In the genomic region with DNA sequence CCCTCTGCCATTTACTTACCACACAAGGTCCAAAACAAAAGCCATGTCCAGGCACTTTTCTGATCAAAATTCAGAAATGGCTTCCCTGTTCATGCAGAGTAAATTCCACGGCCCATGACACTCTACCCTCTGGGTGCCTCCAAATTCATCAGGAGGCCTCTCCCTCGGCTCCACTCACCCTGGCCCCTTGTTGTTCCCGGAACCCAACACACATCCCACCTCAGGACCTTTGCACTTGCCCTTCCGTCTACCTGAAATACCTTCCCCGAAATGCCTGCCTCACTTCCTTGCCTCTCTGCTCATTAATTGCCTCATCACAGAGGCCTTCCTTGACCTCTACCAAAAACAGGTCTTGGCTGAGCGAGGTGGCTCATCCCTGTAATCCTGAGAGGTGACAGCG, we compare ENCODE assay signal across 25 cellular contexts. TPM values are rescaled to one million over a fixed set of nuclear protein-coding genes. Genes with fewer than 3 reads are reported as not detected.
DNase-seq lines count a peak whose midpoint lies in the region; ATAC-seq and TF ChIP-seq lines count a peak whose summit lies in the region.
"Had no signal": no experiment of that assay in that cellular context is flagged by ENCODE, and none has a peak within 500 bp of the region (broad histone marks: within the 10 kb centered on the region; RNA-seq: fewer than 3 reads in every experiment).

No MANE protein-coding gene starts in this region.

- no peak overlapping the region for H2BK15ac ChIP-seq in IMR-90 (ENCODE audit: low read depth, low read length)

- no peak overlapping the region for H3K14ac ChIP-seq in IMR-90 (replicated peaks; ENCODE audit: low read depth, low read length)

- H3K4me1 ChIP-seq in heart right ventricle, result peaks cover 0 to 14% (median 5%) of the 10 kb centered on the region in 9 donors
- H3K4me1 ChIP-seq in IMR-90 (ENCODE audit: control insufficient read depth, insufficient read depth, low read length), result peaks cover 2% of the 10 kb centered on the region; the same call in 1 of the 2 replicates
- peaks cover 6 to 31% (median 8%) of the 10 kb centered on the region in 3 donors for H3K4me1 ChIP-seq in esophagus squamous epithelium

- H4K8ac ChIP-seq in IMR-90 (ENCODE audit: low read depth in 2 of 2, low read length in 2 of 2), result no peak overlapping the region

- H3K4me3 ChIP-seq in heart right ventricle, result no peak overlapping the region
- no peak overlapping the region for H3K4me3 ChIP-seq in IMR-90 (ENCODE audit: insufficient read depth, low read depth, low read length)
- no peak overlapping the region for H3K4me3 ChIP-seq in esophagus squamous epithelium
- H3K4me3 ChIP-seq: PC-9 had no signal

- CTCF ChIA-PET in IMR-90 (lab: Yijun Ruan, JAX), result no interaction called here

- POLR2A ChIA-PET in IMR-90 (lab: Charles Lee; ENCODE audit: unreplicated experiment), result no interaction called here

- H2AK9ac ChIP-seq in IMR-90 (replicated peaks; ENCODE audit: low read depth, low read length, poor library complexity), result no peak overlapping the region

- TF ChIP-seq RAD21 in IMR-90 (IDR thresholded peaks at IDR 0.05; ENCODE audit: low read length), result no peak

- H3K36me3 Mint-ChIP-seq in glutamatergic neuron (ENCODE audit: unreplicated experiment) (no peaks in the 10 kb centered on the region), progenitor cell of endocrine pancreas (ENCODE audit: insufficient read depth) (no peaks in the 10 kb centered on the region)
- H3K36me3 Mint-ChIP-seq: CD8-positive, alpha-beta memory T cell had no signal

- H2AK5ac ChIP-seq in IMR-90 (ENCODE audit: low read depth, low read length), result peak overlapping the region; percentile 24; the same call in 1 of the 2 replicates

- no peak overlapping the region for H3K4me2 ChIP-seq in IMR-90 (ENCODE audit: low read depth, low read length)
- H3K4me2 ChIP-seq: KMS-11, PC-9 had no signal

- H3K4me1 Mint-ChIP-seq in glutamatergic neuron (ENCODE audit: low read depth, unreplicated experiment) (peaks cover 10% of the 10 kb centered on the region), progenitor cell of endocrine pancreas (ENCODE audit: low read depth) (no peaks in the 10 kb centered on the region)
- H3K4me1 Mint-ChIP-seq: CD8-positive, alpha-beta memory T cell had no signal

- H3K4me3 Mint-ChIP-seq in glutamatergic neuron (ENCODE audit: unreplicated experiment) (peak overlapping the region; percentile 21), progenitor cell of endocrine pancreas (ENCODE audit: low read depth) (no peak overlapping the region)
- H3K4me3 Mint-ChIP-seq: CD8-positive, alpha-beta memory T cell had no signal

- peaks cover 19% of the 10 kb centered on the region for H3K27me3 Mint-ChIP-seq in glutamatergic neuron (ENCODE audit: unreplicated experiment)
- H3K27me3 Mint-ChIP-seq in progenitor cell of endocrine pancreas, result peaks cover 8% of the 10 kb centered on the region

- H3K36me3 ChIP-seq in heart right ventricle (no peaks in the 10 kb centered on the region), IMR-90 (ENCODE audit: control insufficient read depth, insufficient read depth, low read length) (no peaks in the 10 kb centered on the region), esophagus squamous epithelium (no peaks in the 10 kb centered on the region)

- no peaks in the 10 kb centered on the region for H4K20me1 ChIP-seq in IMR-90 (ENCODE audit: insufficient read depth, low read length)

- TF ChIP-seq POLR2A in IMR-90 (IDR thresholded peaks at IDR 0.05; ENCODE audit: low read depth, low read length) (no peak), esophagus squamous epithelium (IDR thresholded peaks at IDR 0.05) (no peak)

- H2BK20ac ChIP-seq in IMR-90 (ENCODE audit: low read depth, low read length), result no peak overlapping the region

- no peak overlapping the region for H2BK120ac ChIP-seq in IMR-90 (ENCODE audit: low read depth, low read length)

- H3K9me3 Mint-ChIP-seq in glutamatergic neuron (ENCODE audit: unreplicated experiment) (peaks cover 5% of the 10 kb centered on the region), progenitor cell of endocrine pancreas (ENCODE audit: low read depth) (no peaks in the 10 kb centered on the region)
- H3K9me3 Mint-ChIP-seq: CD8-positive, alpha-beta memory T cell had no signal

- no peaks in the 10 kb centered on the region for H3K79me1 ChIP-seq in IMR-90 (ENCODE audit: low read depth in 1 of 2, low read length in 2 of 2)

- in situ Hi-C loops in IMR-90 (cut with MboI; ENCODE audit: low sequenced_read_pairs), result no loop called here

- no peak overlapping the region for H3K56ac ChIP-seq in IMR-90 (ENCODE audit: extremely low read depth, insufficient read depth, low read length)

- 0 out of 2 replicates have a peak, but pooled peaks cover 5% of the 10 kb centered on the region for H3K9me1 ChIP-seq in IMR-90 (ENCODE audit: insufficient read depth, low read length)

- H3K27ac ChIP-seq in heart right ventricle (no peak overlapping the region), IMR-90 (ENCODE audit: insufficient read depth, low read length) (no peak overlapping the region), esophagus squamous epithelium (no peak overlapping the region)
- H3K27ac ChIP-seq: 22Rv1, HL-60, KMS-11, PC-9 had no signal

- H3K27ac Mint-ChIP-seq in glutamatergic neuron (ENCODE audit: unreplicated experiment) (peak overlapping the region; percentile 10), progenitor cell of endocrine pancreas (peak overlapping the region; percentile 15)

- intact Hi-C loops in Right ventricle myocardium inferior (cut with DNase I) (no loop called here), heart right ventricle (cut with DNase I) (no loop called here), IMR-90 (cut with micrococcal nuclease) (no loop called here), esophagus squamous epithelium (cut with DNase I) (no loop called here)

- H3K27me3 ChIP-seq in heart right ventricle (no peaks in the 10 kb centered on the region), IMR-90 (ENCODE audit: control insufficient read depth, insufficient read depth, low read length) (no peaks in the 10 kb centered on the region), esophagus squamous epithelium (no peaks in the 10 kb centered on the region)

- no peak overlapping the region for H4K91ac ChIP-seq in IMR-90 (ENCODE audit: insufficient read depth, low read depth, low read length)

- H3K9ac ChIP-seq in IMR-90 (ENCODE audit: low read depth, low read length), result no peak overlapping the region
- H3K9ac ChIP-seq: KMS-11 had no signal

- no peak overlapping the region for H2AFZ ChIP-seq in IMR-90 (replicated peaks; ENCODE audit: low read length, poor library complexity)
- H2AFZ ChIP-seq: PC-9 had no signal

- H3K18ac ChIP-seq in IMR-90 (ENCODE audit: low read depth, low read length), result no peak overlapping the region

- H4K5ac ChIP-seq in IMR-90 (ENCODE audit: low read depth, low read length), result no peak overlapping the region

- no peak overlapping the region for H2BK5ac ChIP-seq in IMR-90 (ENCODE audit: low read depth, low read length, poor library complexity, severe bottlenecking)

- ATAC-seq in Right ventricle myocardium inferior (no peak), heart right ventricle (no peak), IMR-90 (ENCODE audit: low read depth) (no peak), GM21447 (IDR thresholded peaks at IDR 0.05; ENCODE audit: unreplicated experiment) (no peak), HG02798 (IDR thresholded peaks at IDR 0.05; ENCODE audit: poor library complexity, unreplicated experiment) (no peak)
- ATAC-seq: SK-N-SH treated with all-trans-retinoic acid at 6 μM for 48 hours had no signal

- H3K9me3 ChIP-seq in heart right ventricle (no peaks in the 10 kb centered on the region), IMR-90 (ENCODE audit: control insufficient read depth, insufficient read depth, low read length) (no peaks in the 10 kb centered on the region), esophagus squamous epithelium (no peaks in the 10 kb centered on the region)

- 97 to 98% methylated on average over 7 of the region's 7 CpGs for WGBS in heart right ventricle, 2 donors
- WGBS in IMR-90 (ENCODE audit: extremely low coverage in 2 of 2, insufficient read length in 1 of 2), 2 experiments, result 92% methylated on average over 2 of the region's 7 CpGs; no CpG with 5 or more reads in 1 of the 2 experiments
- WGBS in esophagus squamous epithelium, 2 donors, result 91% methylated on average over 5 of the region's 7 CpGs

- BruUV-seq in IMR-90 (replicated peaks; lab: Mats Ljungman, UMichigan), result no TSS peak

- dilution Hi-C loops in IMR-90 (cut with HindIII; ENCODE audit: low sequenced_read_pairs, unreplicated experiment), result no loop called here

- no peak for TF ChIP-seq CTCF in heart right ventricle (IDR thresholded peaks at IDR 0.05)
- TF ChIP-seq CTCF in IMR-90 (conservative IDR thresholded peaks at IDR 0.05; ENCODE audit: low read depth, low read length), result no peak
- no peak for TF ChIP-seq CTCF in glutamatergic neuron (IDR thresholded peaks at IDR 0.05; ENCODE audit: partially characterized antibody, unreplicated experiment)
- TF ChIP-seq CTCF in progenitor cell of endocrine pancreas (IDR thresholded peaks at IDR 0.05; ENCODE audit: unreplicated experiment), result no peak
- TF ChIP-seq CTCF in esophagus squamous epithelium (IDR thresholded peaks at IDR 0.05), result no peak

- peak; percentile 37 for DNase-seq in Right ventricle myocardium inferior (ENCODE audit: missing footprints)
- no peak for DNase-seq in heart right ventricle
- DNase-seq in IMR-90, result no peak
- no peak for DNase-seq in glutamatergic neuron
- no peak for DNase-seq in progenitor cell of endocrine pancreas (ENCODE audit: low spot score, unreplicated experiment)
- DNase-seq in esophagus squamous epithelium (lab: John Stamatoyannopoulos, UW), result no peak
- DNase-seq: C1 segment of cervical spinal cord; Calu3; CD8-positive, alpha-beta memory T cell; DMS153; NCI-H1105; NCI-H2029 treated with DMSO at 0.1 percent for 48 hours; NCI-H226; NCI-H510A treated with DMSO at 0.1 percent for 48 hours; NCI-H748 treated with DMSO at 0.1 percent for 48 hours; PC-9; RPMI8226; SIG-M5 had no signal

- no peak overlapping the region for H3K23ac ChIP-seq in IMR-90 (ENCODE audit: low read depth, low read length)

- H3K4ac ChIP-seq in IMR-90 (ENCODE audit: low read depth, low read length), result no peak overlapping the region

RNA-seq across cellular contexts. Expression of a gene that starts 13.1 kb away (rescaled TPM):
- total RNA-seq in Right ventricle myocardium inferior (not detected), heart right ventricle (not detected), IMR-90 (2012; rRNA removed) (not detected in 2 replicates), glutamatergic neuron (ENCODE audit: unreplicated experiment) (not detected), progenitor cell of endocrine pancreas (not detected in 2 replicates), esophagus squamous epithelium (not detected)
- polyA plus RNA-seq in heart right ventricle (not detected), IMR-90 (2012; rRNA removed) (not detected in 2 replicates)
- 0.04 TPM in 1 of 2 replicates, not detected in the other for polyA plus RNA-seq in IMR-90 (2012; cell fraction: cytosol; rRNA removed)
- 0.06 and 0.07 TPM in 2 replicates for polyA plus RNA-seq in IMR-90 (2012; cell fraction: nucleus; rRNA removed; ENCODE audit: low replicate concordance)
- total RNA-seq: Calu3; CD8-positive, alpha-beta memory T cell; G401; PC-9 had no signal
- polyA plus RNA-seq: CD8-positive, alpha-beta memory T cell had no signal

RNA-seq across cellular contexts. Expression of a gene that starts 30.1 kb away (rescaled TPM):
- 7.5 TPM for total RNA-seq in Right ventricle myocardium inferior
- total RNA-seq in heart right ventricle, result 10 to 100 TPM in 7 of 10 donors, 1 to 10 TPM in 3; 6.8 to 18.5 (median 11.0) TPM
- 10 to 100 TPM; 13.2 to 26.0 TPM for polyA plus RNA-seq in heart right ventricle
- total RNA-seq in IMR-90 (2012; rRNA removed), result 9.7 and 13.6 TPM in 2 replicates
- polyA plus RNA-seq in IMR-90 (2012; rRNA removed), result 15.7 and 20.9 TPM in 2 replicates
- polyA plus RNA-seq in IMR-90 (2012; cell fraction: cytosol; rRNA removed), result 15.5 and 27.2 TPM in 2 replicates
- polyA plus RNA-seq in IMR-90 (2012; cell fraction: nucleus; rRNA removed; ENCODE audit: low replicate concordance), result 65.9 and 77.6 TPM in 2 replicates
- total RNA-seq in glutamatergic neuron (ENCODE audit: unreplicated experiment), result 47.4 TPM
- 25.0 and 26.5 TPM in 2 replicates for total RNA-seq in progenitor cell of endocrine pancreas
- 10 to 100 TPM; 13.5 to 43.0 (median 27.5) TPM for total RNA-seq in esophagus squamous epithelium

RNA-seq across cellular contexts. Expression of a gene that starts 34.7 kb away (rescaled TPM):
- total RNA-seq in Right ventricle myocardium inferior (0.32 TPM), heart right ventricle (under 1 TPM in 9 of 10 donors, not detected in 1; 0.12 to 0.78 (median 0.23) TPM), IMR-90 (2012; rRNA removed) (0.54 and 0.56 TPM in 2 replicates), glutamatergic neuron (ENCODE audit: unreplicated experiment) (0.37 TPM), progenitor cell of endocrine pancreas (0.20 and 0.22 TPM in 2 replicates), esophagus squamous epithelium (1 to 10 TPM in 2 of 4 donors, under 1 TPM in 2; 0.76 to 1.7 (median 0.99) TPM)
- polyA plus RNA-seq in heart right ventricle (under 1 TPM in 1 of 2 donors, not detected in 1; 0.33 TPM), IMR-90 (2012; rRNA removed) (0.65 and 0.74 TPM in 2 replicates)
- 0.53 and 0.81 TPM in 2 replicates for polyA plus RNA-seq in IMR-90 (2012; cell fraction: cytosol; rRNA removed)
- 1.4 and 1.6 TPM in 2 replicates for polyA plus RNA-seq in IMR-90 (2012; cell fraction: nucleus; rRNA removed; ENCODE audit: low replicate concordance)
- total RNA-seq: CD8-positive, alpha-beta memory T cell had no signal
- polyA plus RNA-seq: CD8-positive, alpha-beta memory T cell had no signal
